21 cellular contexts compared by ENCODE assay signal in genomic region chr17:83086907-83087787, GRCh38. TPM values are rescaled to one million over a fixed set of nuclear protein-coding genes. Genes with fewer than 3 reads are reported as not detected.
DNase-seq lines count a peak whose midpoint lies in the region; ATAC-seq and TF ChIP-seq lines count a peak whose summit lies in the region.
"Had no signal": no experiment of that assay in that cellular context is flagged by ENCODE, and none has a peak within 500 bp of the region (broad histone marks: within the 10 kb centered on the region; RNA-seq: fewer than 3 reads in every experiment).

No MANE protein-coding gene starts in this region.

- H3K79me1 ChIP-seq in H9 (ENCODE audit: insufficient read depth, low read depth, low read length, poor library complexity, severe bottlenecking), result no peaks in the 10 kb centered on the region
- peaks cover 16% of the 10 kb centered on the region for H3K79me1 ChIP-seq in neuronal stem cell (ENCODE audit: low read depth, low read length)

- no peak overlapping the region for H2BK20ac ChIP-seq in H9 (ENCODE audit: low read depth, low read length, poor library complexity, severe bottlenecking)

- H2AFZ ChIP-seq in H9 (ENCODE audit: low read length) (no peak overlapping the region), neuronal stem cell (ENCODE audit: low read length) (no peak overlapping the region)

- H4K20me1 ChIP-seq in H9 (ENCODE audit: control insufficient read depth, insufficient read depth, insufficient read length), result no peaks in the 10 kb centered on the region

- no peaks in the 10 kb centered on the region for H3K23me2 ChIP-seq in H9 (ENCODE audit: insufficient read length, low read depth, low read length, poor library complexity, severe bottlenecking)

- H3K14ac ChIP-seq in H9 (ENCODE audit: insufficient read depth, low read length) (no peak overlapping the region), neuronal stem cell (ENCODE audit: low read length) (no peak overlapping the region)

- H2BK120ac ChIP-seq in H9 (ENCODE audit: low read depth, low read length, poor library complexity, severe bottlenecking) (no peak overlapping the region), neuronal stem cell (ENCODE audit: low read depth, low read length) (no peak overlapping the region)

- H4K91ac ChIP-seq in H9 (ENCODE audit: insufficient read length, low read depth, low read length), result no peak overlapping the region
- no peak overlapping the region for H4K91ac ChIP-seq in neuronal stem cell (ENCODE audit: low read depth, low read length, poor library complexity)

- H3K4me1 Mint-ChIP-seq in H9, result peaks cover 30 to 40% of the 10 kb centered on the region in 2 experiments

- H3K4me2 ChIP-seq in H9 (ENCODE audit: insufficient read depth, insufficient read length, low read length) (no peak overlapping the region), neuronal stem cell (ENCODE audit: insufficient read depth, low read length, poor library complexity, severe bottlenecking) (no peak overlapping the region)

- H3K4me3 Mint-ChIP-seq in H9, result no peak overlapping the region
- H3K4me3 Mint-ChIP-seq: activated T-cell treated with anti-CD3 and anti-CD28 coated beads, Interleukin-2, amount 50 U/mL, for 24 hours; CD4-positive, alpha-beta T cell had no signal

- intact Hi-C loops in tibial artery (cut with DNase I; ENCODE audit: low total_unique reads) (no loop called here), aorta (cut with DNase I) (no loop called here)

- H3K27me3 Mint-ChIP-seq in H9 (ENCODE audit: low read depth), result peaks cover 14% of the 10 kb centered on the region

- H3K9me3 Mint-ChIP-seq in H9, result no peaks in the 10 kb centered on the region
- H3K9me3 Mint-ChIP-seq: activated T-cell treated with anti-CD3 and anti-CD28 coated beads, Interleukin-2, amount 50 U/mL, for 24 hours; CD4-positive, alpha-beta T cell had no signal

- H3K18ac ChIP-seq in H9 (ENCODE audit: insufficient read length, low read depth, low read length), result peak overlapping the region; percentile 23
- H3K18ac ChIP-seq in neuronal stem cell (ENCODE audit: low read length), result peak overlapping the region; percentile 76

- H3K23ac ChIP-seq in H9 (ENCODE audit: insufficient read length, low read depth, low read length), result no peak overlapping the region
- H3K23ac ChIP-seq in neuronal stem cell (ENCODE audit: low read depth, low read length, poor library complexity), result peak overlapping the region; percentile 5

- H3K4me1 ChIP-seq in H9 (ENCODE audit: insufficient read depth, low read length) (peaks cover 11% of the 10 kb centered on the region; the same call in 1 of the 2 replicates), neuronal stem cell (ENCODE audit: control insufficient read depth in 2 of 2, insufficient read depth in 1 of 2, low read depth in 1 of 2, low read length in 2 of 2) (peaks cover 5 to 7% of the 10 kb centered on the region in 2 donors), tibial artery (peaks cover 0 to 97% (median 91%) of the 10 kb centered on the region in 4 donors), aorta (ENCODE audit: control insufficient read depth in 1 of 2, insufficient read depth in 2 of 2, low read length in 2 of 2) (peaks cover 0 to 5% of the 10 kb centered on the region in 2 donors)

- no peaks in the 10 kb centered on the region; the same call in 1 of the 2 replicates for H3K79me2 ChIP-seq in H9 (ENCODE audit: insufficient read depth, low read length)

- H3K9me3 ChIP-seq in H9 (ENCODE audit: control insufficient read depth, low read depth, low read length) (no peaks in the 10 kb centered on the region), neuronal stem cell (replicated peaks in 1 of 2; ENCODE audit: control insufficient read depth in 2 of 2, insufficient read depth in 1 of 2, low read depth in 1 of 2, low read length in 2 of 2) (no peaks in the 10 kb centered on the region), tibial artery (no peaks in the 10 kb centered on the region), aorta (ENCODE audit: control insufficient read depth, low read length) (no peaks in the 10 kb centered on the region)
- H3K9me3 ChIP-seq: uterus had no signal

- no CpG with 5 or more reads among the region's 39 CpGs for WGBS in H9 (ENCODE audit: extremely low coverage, insufficient read length, low lambda C conversion rate)
- WGBS in neuronal stem cell (ENCODE audit: extremely low coverage in 2 of 2, insufficient read length in 2 of 2, insufficient replicate concordance in 1 of 2), 2 donors, result no CpG with 5 or more reads among the region's 39 CpGs
- 53 to 59% methylated on average over 38 to 39 of the region's 39 CpGs for WGBS in aorta, 2 donors

- no peak overlapping the region for H2BK15ac ChIP-seq in H9 (ENCODE audit: low read depth, low read length)
- no peak overlapping the region for H2BK15ac ChIP-seq in neuronal stem cell (ENCODE audit: low read length)

- H2BK12ac ChIP-seq in H9 (ENCODE audit: insufficient read length, low read depth, low read length) (no peak overlapping the region), neuronal stem cell (ENCODE audit: low read length) (no peak overlapping the region)

- H3T11ph ChIP-seq in H9 (ENCODE audit: low read length), result no peak overlapping the region

- H2AK5ac ChIP-seq in H9 (ENCODE audit: insufficient read length, low read length) (no peak overlapping the region), neuronal stem cell (ENCODE audit: low read depth, low read length) (peak overlapping the region; percentile 61)

- H3K9ac ChIP-seq in H9 (ENCODE audit: extremely low read depth, insufficient read length, low read length), result no peak overlapping the region
- peak overlapping the region; percentile 44 for H3K9ac ChIP-seq in neuronal stem cell (ENCODE audit: low read depth, low read length, poor library complexity)

- H3K4me3 ChIP-seq in coronary artery (peak overlapping the region; percentile 83), neuronal stem cell (ENCODE audit: low read length in 2 of 2) (no peak overlapping the region), tibial artery (peak overlapping the region in 1 of 2 donors; percentile 6), aorta (ENCODE audit: low read length in 2 of 2) (no peak overlapping the region)
- H3K4me3 ChIP-seq: cardiac muscle cell, uterus had no signal

- H2BK5ac ChIP-seq in H9 (ENCODE audit: insufficient read length, low read length) (no peak overlapping the region), neuronal stem cell (ENCODE audit: low read length) (peak overlapping the region; percentile 66)

- TF ChIP-seq CTCF in H9 (conservative IDR thresholded peaks at IDR 0.05), result no peak
- TF ChIP-seq CTCF in coronary artery (IDR thresholded peaks at IDR 0.05), result no peak
- TF ChIP-seq CTCF in tibial artery (IDR thresholded peaks at IDR 0.05), result no peak

- H3K4ac ChIP-seq in H9 (ENCODE audit: low read depth, low read length), result no peak overlapping the region
- no peak overlapping the region for H3K4ac ChIP-seq in neuronal stem cell (ENCODE audit: low read length)

- DNase-seq in H9, result no peak
- no peak for DNase-seq in coronary artery (ENCODE audit: low spot score)
- DNase-seq in neuronal stem cell (ENCODE audit: low spot score), result no peak
- no peak for DNase-seq in tibial artery
- no peak for DNase-seq in activated naive CD4-positive, alpha-beta T cell (lab: John Stamatoyannopoulos, UW)
- DNase-seq in aorta, result no peak
- DNase-seq: activated T-cell treated with anti-CD3 and anti-CD28 coated beads, Interleukin-2, amount 50 U/mL, for 24 hours; amniotic stem cell; CD4-positive, alpha-beta T cell; dermis blood vessel endothelial cell; DMS153; HCEC 1CT; Karpas-422; left ventricle myocardium superior; NCI-H1930; NCI-H2227 treated with DMSO at 0.1 percent for 48 hours; NCI-H774; Right ventricle myocardium superior; uterus had no signal

- H4K8ac ChIP-seq in H9 (replicated peaks; ENCODE audit: insufficient read length, low read depth, low read length) (no peak overlapping the region), neuronal stem cell (ENCODE audit: low read depth, low read length) (no peak overlapping the region)

- peaks cover 18 to 23% (median 22%) of the 10 kb centered on the region in 3 experiments; a peak in 6 of 7 replicates for H3K36me3 Mint-ChIP-seq in H9 (ENCODE audit: insufficient read depth in 1 of 3, low read depth in 3 of 3)

- no peak overlapping the region for H3K56ac ChIP-seq in H9 (ENCODE audit: insufficient read length, low read depth, low read length)

- H3K27me3 ChIP-seq in H9 (ENCODE audit: insufficient read depth, low read length) (peaks cover 4% of the 10 kb centered on the region; the same call in 1 of the 2 replicates), neuronal stem cell (ENCODE audit: control insufficient read depth in 3 of 3, insufficient read depth in 3 of 3, low read depth in 1 of 3, low read length in 3 of 3) (peaks cover 0 to 2% (median 0%) of the 10 kb centered on the region in 3 experiments), tibial artery (no peaks in the 10 kb centered on the region), aorta (ENCODE audit: control insufficient read depth in 1 of 2, insufficient read depth in 2 of 2, low read length in 1 of 2) (no peaks in the 10 kb centered on the region)
- H3K27me3 ChIP-seq: cardiac muscle cell, uterus had no signal

- no peak overlapping the region for H4K5ac ChIP-seq in H9 (ENCODE audit: insufficient read length, low read depth, low read length)

- ATAC-seq in HG02759 (IDR thresholded peaks at IDR 0.05; ENCODE audit: unreplicated experiment) (no peak), aorta (ENCODE audit: low FRiP score) (no peak)
- ATAC-seq: left ventricle myocardium superior had no signal

- peaks cover 0 to 39% of the 10 kb centered on the region in 2 donors for H3K36me3 ChIP-seq in neuronal stem cell (replicated peaks in 1 of 2; ENCODE audit: control insufficient read depth in 2 of 2, insufficient read depth in 2 of 2, low read length in 2 of 2)
- H3K36me3 ChIP-seq in tibial artery, result peaks cover 19 to 54% (median 30%) of the 10 kb centered on the region in 3 donors
- H3K36me3 ChIP-seq in aorta (ENCODE audit: control insufficient read depth in 1 of 2, insufficient read depth in 2 of 2, low read length in 1 of 2), result no peaks in the 10 kb centered on the region
- H3K36me3 ChIP-seq: cardiac muscle cell, uterus had no signal

- H3K27ac ChIP-seq in H9 (ENCODE audit: insufficient read length, low read depth, low read length), result no peak overlapping the region
- peak overlapping the region; percentile 94 to 98 for H3K27ac ChIP-seq in coronary artery
- H3K27ac ChIP-seq in neuronal stem cell (replicated peaks; ENCODE audit: low read length), result no peak overlapping the region
- peak overlapping the region; percentile 50 to 97 for H3K27ac ChIP-seq in tibial artery
- peak overlapping the region in 1 of 2 donors; percentile 14 for H3K27ac ChIP-seq in aorta (ENCODE audit: low read depth in 1 of 2, low read length in 2 of 2)
- H3K27ac ChIP-seq: cardiac muscle cell had no signal

- no peak overlapping the region; a peak in 1 of 7 replicates for H3K27ac Mint-ChIP-seq in H9
- H3K27ac Mint-ChIP-seq: activated T-cell treated with anti-CD3 and anti-CD28 coated beads, Interleukin-2, amount 50 U/mL, for 24 hours; CD4-positive, alpha-beta T cell had no signal

RNA-seq across cellular contexts. Expression of gene METRNL, which starts 7.7 kb away (rescaled TPM):
- total RNA-seq in H9 (2021) (19.4 and 21.4 TPM in 2 replicates), aorta (100 to 1,000 TPM; 126 to 176 TPM)
- 12.8 TPM for polyA plus RNA-seq in neuronal stem cell (2013, experiment 1 of 2)
- polyA plus RNA-seq in neuronal stem cell (2013, experiment 2 of 2), result 14.7 TPM
- polyA plus RNA-seq in aorta, result 10 to 100 TPM; 35.3 to 81.5 TPM

Comparison
In these comparisons a context has a peak if more than half of its experiments do, and no peak if none do; other contexts are left out.
1. H3K27ac ChIP-seq: peak in coronary artery (2 of 2) and tibial artery (2 of 2); none in H9 (single experiment) and neuronal stem cell (single experiment).